11 cellular contexts compared by ENCODE assay signal in genomic region chr3:49172616-49173041, GRCh38. TPM values are rescaled to one million over a fixed set of nuclear protein-coding genes. Genes with fewer than 3 reads are reported as not detected.
A peak's percentile ranks its signal among the peaks of the same experiment; 100 is the strongest.
DNase-seq lines count a peak whose midpoint lies in the region; ATAC-seq, FAIRE-seq and TF ChIP-seq lines count a peak whose summit lies in the region.
"Had no signal": no experiment of that assay in that cellular context is flagged by ENCODE, and none has a peak within 500 bp of the region (broad histone marks: within the 10 kb centered on the region; RNA-seq: fewer than 3 reads in every experiment).

No MANE protein-coding gene starts in this region.

- no peaks in the 10 kb centered on the region for H3K27me3 Mint-ChIP-seq in naive thymus-derived CD8-positive, alpha-beta T cell

- H2AFZ ChIP-seq in endothelial cell of umbilical vein (ENCODE audit: low read depth, low read length): no peak overlapping the region

- H3K9me3 Mint-ChIP-seq in naive thymus-derived CD8-positive, alpha-beta T cell: no peaks in the 10 kb centered on the region

- in situ Hi-C loops in HAP-1 (cut with MboI; ENCODE audit: low sequenced_read_pairs): loop anchor here (25.0 kb wide), 1 partner anchor 265 kb away; the partner anchor contains the start of gene NICN1

- no peaks in the 10 kb centered on the region for H3K27me3 ChIP-seq in heart left ventricle
- no peaks in the 10 kb centered on the region for H3K27me3 ChIP-seq in endothelial cell of umbilical vein (ENCODE audit: control insufficient read depth in 2 of 2, insufficient read depth in 2 of 2, low read length in 2 of 2)
- no peaks in the 10 kb centered on the region for H3K27me3 ChIP-seq in HAP-1 (ENCODE audit: low read depth)

- no TSS peak for BruUV-seq in endothelial cell of umbilical vein (replicated peaks; lab: Mats Ljungman, UMichigan)

- no peaks in the 10 kb centered on the region for H4K20me1 ChIP-seq in endothelial cell of umbilical vein (replicated peaks; ENCODE audit: control insufficient read depth, extremely low read depth, insufficient read depth, low read length)

- no peak overlapping the region for H3K4me2 ChIP-seq in endothelial cell of umbilical vein (ENCODE audit: insufficient read depth, low read length)

- H3K27ac ChIP-seq in heart left ventricle (peak overlapping the region; percentile 79 to 99 (median 96)), endothelial cell of umbilical vein (ENCODE audit: insufficient read depth, low read depth, low read length) (no peak overlapping the region), urinary bladder (ENCODE audit: low read depth) (peak overlapping the region; percentile 28)

- TF ChIP-seq CTCF in heart left ventricle (IDR thresholded peaks at IDR 0.05) (no peak), endothelial cell of umbilical vein (IDR thresholded peaks at IDR 0.05; ENCODE audit: extremely low read depth in 1 of 2, insufficient read depth in 1 of 2, low read depth in 1 of 2, low read length in 2 of 2) (no peak)

- peak overlapping the region in 5 of 10 donors; percentile 4 to 80 (median 55) for H3K27ac Mint-ChIP-seq in naive thymus-derived CD8-positive, alpha-beta T cell

- intact Hi-C loops in heart left ventricle (cut with DNase I) (loop anchor here (2.0 to 10.0 kb wide), 14 partner anchors 35 to 276 kb away; partner anchors contain the start of genes C3orf62 (in 7 of the 10), USP4 (in 3 of the 10) and LAMB2 (in 2 of the 10)), Right ventricle myocardium inferior (cut with DNase I) (loop anchor here (2.0 to 10.0 kb wide), 8 partner anchors 26 to 295 kb away; partner anchors contain the start of genes C3orf62, GPX1, RHOA and TCTA), endothelial cell of umbilical vein (cut with micrococcal nuclease) (no loop called here)

- H3K9me3 ChIP-seq in heart left ventricle (no peaks in the 10 kb centered on the region), endothelial cell of umbilical vein (replicated peaks; ENCODE audit: control insufficient read depth, insufficient read depth, low read length) (no peaks in the 10 kb centered on the region), HAP-1 (no peaks in the 10 kb centered on the region)

- H3K79me2 ChIP-seq in endothelial cell of umbilical vein (ENCODE audit: control insufficient read depth, insufficient read depth, low read length): no peaks in the 10 kb centered on the region

- H3K4me1 ChIP-seq in heart left ventricle: peaks cover 13 to 66% (median 49%) of the 10 kb centered on the region in 12 donors
- H3K4me1 ChIP-seq in endothelial cell of umbilical vein (ENCODE audit: control insufficient read depth, extremely low read depth, insufficient read depth, low read length): peaks cover 18% of the 10 kb centered on the region
- no peaks in the 10 kb centered on the region for H3K4me1 ChIP-seq in urinary bladder (ENCODE audit: insufficient read depth)
- H3K4me1 ChIP-seq in HAP-1: peaks cover 14% of the 10 kb centered on the region

- H3K9me1 ChIP-seq in endothelial cell of umbilical vein (replicated peaks; ENCODE audit: control insufficient read depth, extremely low read depth, insufficient read depth, low read length): no peaks in the 10 kb centered on the region

- 12 to 47% (median 24%) methylated on average over 3 to 6 of the region's 6 CpGs for WGBS in heart left ventricle, 4 donors
- WGBS in urinary bladder: 33% methylated on average over 6 of the region's 6 CpGs

- peaks cover 0 to 35% (median 27%) of the 10 kb centered on the region in 9 donors for H3K36me3 ChIP-seq in heart left ventricle
- H3K36me3 ChIP-seq in endothelial cell of umbilical vein (ENCODE audit: control insufficient read depth in 2 of 2, extremely low read depth in 1 of 2, insufficient read depth in 2 of 2, low read length in 2 of 2): peaks cover 0 to 21% of the 10 kb centered on the region in 2 experiments
- no peaks in the 10 kb centered on the region for H3K36me3 ChIP-seq in urinary bladder (ENCODE audit: insufficient read depth)
- no peaks in the 10 kb centered on the region; the same call in 1 of the 2 replicates for H3K36me3 ChIP-seq in HAP-1 (replicated peaks)

- dilution Hi-C loops in endothelial cell of umbilical vein (cut with MboI; ENCODE audit: extremely low pct_ligation_motif_present, low sequenced_read_pairs): no loop called here

- ATAC-seq in heart left ventricle (no peak), Right ventricle myocardium inferior (no peak), GM21381 (IDR thresholded peaks at IDR 0.05; ENCODE audit: unreplicated experiment) (no peak)
- ATAC-seq in naive thymus-derived CD8-positive, alpha-beta T cell: no peak

- H3K4me1 Mint-ChIP-seq in naive thymus-derived CD8-positive, alpha-beta T cell: peaks cover 14 to 32% (median 26%) of the 10 kb centered on the region in 4 donors

- peak; percentile 50 for FAIRE-seq in endothelial cell of umbilical vein (lab: Jason Lieb, UNC)

- no peak overlapping the region for H3K9ac ChIP-seq in endothelial cell of umbilical vein (replicated peaks; ENCODE audit: extremely low read depth, insufficient read depth, low read length)

- H3K4me3 ChIP-seq in heart left ventricle (peak overlapping the region; percentile 47 to 98 (median 92)), endothelial cell of umbilical vein (replicated peaks in 1 of 3; ENCODE audit: insufficient read depth in 1 of 3, low read depth in 1 of 3, low read length in 3 of 3) (peak overlapping the region in 1 of 3 experiments; percentile 94), urinary bladder (ENCODE audit: low read depth, low read length) (peak overlapping the region; percentile 66), HAP-1 (no peak overlapping the region)

- H3K36me3 Mint-ChIP-seq in naive thymus-derived CD8-positive, alpha-beta T cell: no peaks in the 10 kb centered on the region

- TF ChIP-seq POLR2A in heart left ventricle (IDR thresholded peaks at IDR 0.05): no peak
- TF ChIP-seq POLR2A in endothelial cell of umbilical vein (IDR thresholded peaks at IDR 0.05; ENCODE audit: low read depth, low read length): no peak

- CTCF ChIA-PET in endothelial cell of umbilical vein (lab: Charles Lee): interaction anchor here (1.3 to 8.5 kb wide), 2 partner anchors 13 to 277 kb away, joined by 4 to 87 read pairs; no protein-coding TSS in a partner anchor

- POLR2A ChIA-PET in endothelial cell of umbilical vein (lab: Charles Lee): interaction anchor here (0.7 kb wide), 1 partner anchor 83 kb away, joined by 3 read pairs; no protein-coding TSS in a partner anchor
- POLR2A ChIA-PET in naive thymus-derived CD8-positive, alpha-beta T cell (lab: Charles Lee): no interaction called here

- peak in 1 of 5 donors; percentile 22 for DNase-seq in heart left ventricle
- DNase-seq in Right ventricle myocardium inferior (ENCODE audit: missing footprints): no peak
- DNase-seq in endothelial cell of umbilical vein (ENCODE audit: low read depth, low spot score): peak; percentile 30
- DNase-seq in naive thymus-derived CD8-positive, alpha-beta T cell: peak in 1 of 10 donors; percentile 63
- no peak for DNase-seq in central memory CD4-positive, alpha-beta T cell
- no peak for DNase-seq in HAP-1 (ENCODE audit: low spot score in 2 of 2)
- DNase-seq: activated naive CD4-positive, alpha-beta T cell treated with anti-CD3 and anti-CD28 coated beads, Interleukin-2, amount 50 U/mL, for 16 hours; NCI-H1694 treated with DMSO at 0.1 percent for 48 hours had no signal

- H3K4me3 Mint-ChIP-seq in naive thymus-derived CD8-positive, alpha-beta T cell: peak overlapping the region; percentile 6 to 93 (median 69)

RNA-seq across cellular contexts. Expression of gene KLHDC8B, which starts 1.2 kb away (rescaled TPM):
- total RNA-seq in heart left ventricle (100 to 1,000 TPM in 7 of 9 donors, 10 to 100 TPM in 2; 96.9 to 138 (median 112) TPM), Right ventricle myocardium inferior (128 TPM), endothelial cell of umbilical vein (22.9 and 36.0 TPM in 2 replicates), urinary bladder (27.3 TPM)
- polyA plus RNA-seq in heart left ventricle (100 to 1,000 TPM in 1 of 2 donors, 10 to 100 TPM in 1; 66.3 to 134 TPM), endothelial cell of umbilical vein (70.1 and 77.8 TPM in 2 replicates), urinary bladder (80.8 TPM)
- 40.8 and 46.2 TPM in 2 replicates for polyA plus RNA-seq in endothelial cell of umbilical vein (2011; cell fraction: cytosol; rRNA removed)
- polyA plus RNA-seq in endothelial cell of umbilical vein (2011; cell fraction: nucleus; rRNA removed): 87.9 and 95.6 TPM in 2 replicates
- 22.1 and 32.7 TPM in 2 replicates for polyA plus RNA-seq in endothelial cell of umbilical vein (2012)
- polyA minus RNA-seq in endothelial cell of umbilical vein: 67.6 and 69.7 TPM in 2 replicates
- not detected for polyA minus RNA-seq in endothelial cell of umbilical vein (2011; cell fraction: cytosol; rRNA and poly(A)+ RNA removed)
- polyA minus RNA-seq in endothelial cell of umbilical vein (2011; cell fraction: nucleus; rRNA and poly(A)+ RNA removed): 51.4 and 57.6 TPM in 2 replicates
- total RNA-seq in naive thymus-derived CD8-positive, alpha-beta T cell: 1 to 10 TPM; 7.0 to 7.1 TPM
- 1 to 10 TPM; 3.6 to 4.9 (median 4.2) TPM for polyA plus RNA-seq in naive thymus-derived CD8-positive, alpha-beta T cell

RNA-seq across cellular contexts. Expression of gene CCDC71, which starts 6.5 kb away (rescaled TPM):
- total RNA-seq in heart left ventricle (10 to 100 TPM in 7 of 9 donors, 1 to 10 TPM in 2; 9.7 to 24.0 (median 14.6) TPM), Right ventricle myocardium inferior (9.4 TPM), endothelial cell of umbilical vein (20.3 and 23.5 TPM in 2 replicates), urinary bladder (10.3 TPM)
- polyA plus RNA-seq in heart left ventricle (10 to 100 TPM in 1 of 2 donors, 1 to 10 TPM in 1; 9.8 to 17.7 TPM), endothelial cell of umbilical vein (41.6 and 48.7 TPM in 2 replicates), urinary bladder (25.6 TPM)
- polyA plus RNA-seq in endothelial cell of umbilical vein (2011; cell fraction: cytosol; rRNA removed): 28.4 and 32.7 TPM in 2 replicates
- 17.0 and 18.3 TPM in 2 replicates for polyA plus RNA-seq in endothelial cell of umbilical vein (2011; cell fraction: nucleus; rRNA removed)
- polyA plus RNA-seq in endothelial cell of umbilical vein (2012): 14.6 and 16.1 TPM in 2 replicates
- 36.0 and 41.9 TPM in 2 replicates for polyA minus RNA-seq in endothelial cell of umbilical vein
- polyA minus RNA-seq in endothelial cell of umbilical vein (2011; cell fraction: cytosol; rRNA and poly(A)+ RNA removed): 18.5 TPM
- polyA minus RNA-seq in endothelial cell of umbilical vein (2011; cell fraction: nucleus; rRNA and poly(A)+ RNA removed): 25.8 and 29.7 TPM in 2 replicates
- 10 to 100 TPM; 44.0 to 44.7 TPM for total RNA-seq in naive thymus-derived CD8-positive, alpha-beta T cell
- 1 to 10 TPM; 1.6 to 2.0 (median 1.8) TPM for polyA plus RNA-seq in naive thymus-derived CD8-positive, alpha-beta T cell

RNA-seq across cellular contexts. Expression of gene LAMB2, which starts 39.8 kb away (rescaled TPM):
- total RNA-seq in heart left ventricle (1,000 to 10,000 TPM in 2 of 9 donors, 100 to 1,000 TPM in 7; 488 to 1,265 (median 769) TPM), Right ventricle myocardium inferior (543 TPM), endothelial cell of umbilical vein (374 and 423 TPM in 2 replicates), urinary bladder (429 TPM)
- polyA plus RNA-seq in heart left ventricle (100 to 1,000 TPM; 290 to 836 TPM), endothelial cell of umbilical vein (744 and 764 TPM in 2 replicates), urinary bladder (366 TPM)
- polyA plus RNA-seq in endothelial cell of umbilical vein (2011; cell fraction: cytosol; rRNA removed): 276 and 317 TPM in 2 replicates
- 2,834 and 3,705 TPM in 2 replicates for polyA plus RNA-seq in endothelial cell of umbilical vein (2011; cell fraction: nucleus; rRNA removed)
- polyA plus RNA-seq in endothelial cell of umbilical vein (2012): 291 and 300 TPM in 2 replicates
- 1,085 and 1,182 TPM in 2 replicates for polyA minus RNA-seq in endothelial cell of umbilical vein
- polyA minus RNA-seq in endothelial cell of umbilical vein (2011; cell fraction: cytosol; rRNA and poly(A)+ RNA removed): 1.6 TPM
- 489 and 637 TPM in 2 replicates for polyA minus RNA-seq in endothelial cell of umbilical vein (2011; cell fraction: nucleus; rRNA and poly(A)+ RNA removed)
- 1 to 10 TPM; 1.0 to 1.2 TPM for total RNA-seq in naive thymus-derived CD8-positive, alpha-beta T cell
- polyA plus RNA-seq in naive thymus-derived CD8-positive, alpha-beta T cell: not detected
- total RNA-seq: T-helper 1 cell treated with Interleukin-12 subunit alpha and Interleukin-12 subunit beta and Interleukin-4 antibody, amounts not matched to agents 30 ng/mL and 1 ng/mL, for 36 hours had no signal

RNA-seq across cellular contexts. Expression of gene USP19, which starts 52.0 kb away (rescaled TPM):
- total RNA-seq in heart left ventricle (10 to 100 TPM; 47.9 to 90.3 (median 63.1) TPM), Right ventricle myocardium inferior (54.0 TPM), endothelial cell of umbilical vein (39.1 and 42.2 TPM in 2 replicates), urinary bladder (30.8 TPM)
- polyA plus RNA-seq in heart left ventricle (10 to 100 TPM; 19.2 to 34.7 TPM), endothelial cell of umbilical vein (31.3 and 36.8 TPM in 2 replicates), urinary bladder (44.8 TPM)
- 23.3 and 25.3 TPM in 2 replicates for polyA plus RNA-seq in endothelial cell of umbilical vein (2011; cell fraction: cytosol; rRNA removed)
- 82.3 and 94.1 TPM in 2 replicates for polyA plus RNA-seq in endothelial cell of umbilical vein (2011; cell fraction: nucleus; rRNA removed)
- polyA plus RNA-seq in endothelial cell of umbilical vein (2012): 16.8 and 22.3 TPM in 2 replicates
- polyA minus RNA-seq in endothelial cell of umbilical vein: 64.9 and 87.8 TPM in 2 replicates
- 46.7 TPM for polyA minus RNA-seq in endothelial cell of umbilical vein (2011; cell fraction: cytosol; rRNA and poly(A)+ RNA removed)
- polyA minus RNA-seq in endothelial cell of umbilical vein (2011; cell fraction: nucleus; rRNA and poly(A)+ RNA removed): 22.6 and 24.7 TPM in 2 replicates
- total RNA-seq in naive thymus-derived CD8-positive, alpha-beta T cell: 100 to 1,000 TPM in 1 of 2 experiments, 10 to 100 TPM in 1; 99.9 to 108 TPM
- 10 to 100 TPM; 19.5 to 42.2 (median 29.2) TPM for polyA plus RNA-seq in naive thymus-derived CD8-positive, alpha-beta T cell

Comparison
In these comparisons a context has a peak if more than half of its experiments do, and no peak if none do; other contexts are left out.
1. RNA of gene LAMB2, which starts 39.8 kb away (total RNA-seq): 488 to 1,265 TPM in heart left ventricle, 543 TPM in Right ventricle myocardium inferior (single experiment), 429 TPM in urinary bladder (single experiment) and 374 to 423 TPM in endothelial cell of umbilical vein; 1.0 to 1.2 TPM in naive thymus-derived CD8-positive, alpha-beta T cell; every median in the first group is over 100 times any median in the second.